Comparison of ENCODE assay signal across 7 cellular contexts in the genomic region with DNA sequence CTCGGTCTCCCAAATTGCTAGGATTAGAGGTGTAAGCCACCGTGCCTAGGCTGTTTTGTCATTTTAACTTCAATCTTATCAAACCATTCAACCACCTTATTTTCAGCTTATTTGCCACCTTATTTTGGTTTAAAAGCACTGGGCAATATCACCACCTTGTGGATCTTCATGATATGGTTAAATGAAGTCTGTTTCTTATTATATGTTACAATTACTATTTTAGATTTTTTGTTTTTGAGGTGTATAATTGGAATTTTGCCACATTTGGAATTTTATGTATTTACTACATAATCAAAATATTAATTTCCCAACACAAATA. TPM values are rescaled to one million over a fixed set of nuclear protein-coding genes. Genes with fewer than 3 reads are reported as not detected.
DNase-seq lines count a peak whose midpoint lies in the region; ATAC-seq, FAIRE-seq and TF ChIP-seq lines count a peak whose summit lies in the region.

No MANE protein-coding gene starts in this region.

- no peak overlapping the region for H3K27ac Mint-ChIP-seq in activated T-helper 1 cell treated with anti-CD3 and anti-CD28 coated beads, Interleukin-12 subunit alpha, Interleukin-12 subunit beta, Interleukin-2, Interleukin-4 antibody, amounts not matched to agents 30 ng/mL and 10 ng/mL and 1 ng/mL, durations not matched to agents 14 hours and 24 hours and 36 hours

- H3K4me1 ChIP-seq in pancreas = no peaks in the 10 kb centered on the region

- 48 to 53% methylated on average over 2 of the region's 2 CpGs for WGBS in pancreas, 2 donors

- no peaks in the 10 kb centered on the region for H3K36me3 ChIP-seq in pancreas

- peak in 1 of 4 donors; percentile 12 for TF ChIP-seq CTCF in pancreas (IDR thresholded peaks at IDR 0.05)

- no peaks in the 10 kb centered on the region for H3K27me3 ChIP-seq in pancreas

- H3K9me3 ChIP-seq in pancreas = no peaks in the 10 kb centered on the region

- no peak for FAIRE-seq in pancreas (lab: Jason Lieb, UNC)

- H3K27me3 Mint-ChIP-seq in activated T-helper 1 cell treated with anti-CD3 and anti-CD28 coated beads, Interleukin-12 subunit alpha, Interleukin-12 subunit beta, Interleukin-2, Interleukin-4 antibody, amounts not matched to agents 30 ng/mL and 10 ng/mL and 1 ng/mL, durations not matched to agents 14 hours and 24 hours and 36 hours (ENCODE audit: insufficient read depth) = no peaks in the 10 kb centered on the region

- no peak overlapping the region for H3K27ac ChIP-seq in pancreas

- intact Hi-C loops in pancreas (cut with DNase I) = loop anchor here in 1 of 3 donors (10.0 kb wide), 1 partner anchor 95 kb away; no protein-coding TSS in a partner anchor
- intact Hi-C loops in activated T-helper 1 cell treated with anti-CD3 and anti-CD28 coated beads, Interleukin-12 subunit alpha, Interleukin-12 subunit beta, Interleukin-2, Interleukin-4 antibody, amounts not matched to agents 30 ng/mL and 10 ng/mL and 1 ng/mL, durations not matched to agents 14 hours and 24 hours and 36 hours (cut with micrococcal nuclease) = no loop called here

- no peak overlapping the region for H3K4me3 Mint-ChIP-seq in activated T-helper 1 cell treated with anti-CD3 and anti-CD28 coated beads, Interleukin-12 subunit alpha, Interleukin-12 subunit beta, Interleukin-2, Interleukin-4 antibody, amounts not matched to agents 30 ng/mL and 10 ng/mL and 1 ng/mL, durations not matched to agents 14 hours and 24 hours and 36 hours

- ATAC-seq in GM19351 (IDR thresholded peaks at IDR 0.05; ENCODE audit: unreplicated experiment) (peak; percentile 44), pancreas (peak in 3 of 4 donors; percentile 59 to 75 (median 71))

- H3K36me3 Mint-ChIP-seq in activated T-helper 1 cell treated with anti-CD3 and anti-CD28 coated beads, Interleukin-12 subunit alpha, Interleukin-12 subunit beta, Interleukin-2, Interleukin-4 antibody, amounts not matched to agents 30 ng/mL and 10 ng/mL and 1 ng/mL, durations not matched to agents 14 hours and 24 hours and 36 hours (ENCODE audit: low read depth) = no peaks in the 10 kb centered on the region

- H3K9me3 Mint-ChIP-seq in activated T-helper 1 cell treated with anti-CD3 and anti-CD28 coated beads, Interleukin-12 subunit alpha, Interleukin-12 subunit beta, Interleukin-2, Interleukin-4 antibody, amounts not matched to agents 30 ng/mL and 10 ng/mL and 1 ng/mL, durations not matched to agents 14 hours and 24 hours and 36 hours = no peaks in the 10 kb centered on the region

- no peak overlapping the region for H3K4me3 ChIP-seq in pancreas

- H3K4me1 Mint-ChIP-seq in activated T-helper 1 cell treated with anti-CD3 and anti-CD28 coated beads, Interleukin-12 subunit alpha, Interleukin-12 subunit beta, Interleukin-2, Interleukin-4 antibody, amounts not matched to agents 30 ng/mL and 10 ng/mL and 1 ng/mL, durations not matched to agents 14 hours and 24 hours and 36 hours (ENCODE audit: low read depth) = no peaks in the 10 kb centered on the region

- DNase-seq in NCI-H2227 treated with DMSO at 0.1 percent for 48 hours (lab: John Stamatoyannopoulos, UW) = peak; percentile 67
- peak; percentile 66 for DNase-seq in dedifferentiated amniotic fluid mesenchymal stem cell (ENCODE audit: extremely low spot score)
- DNase-seq in pancreas = no peak
- DNase-seq in effector CD4-positive, alpha-beta T cell = no peak
- no peak for DNase-seq in stimulated activated CD4-positive, alpha-beta T cell treated with anti-CD3 and anti-CD28 coated beads, Interleukin-2, amount 100 ng/mL, for 48 hours
- DNase-seq in activated T-helper 1 cell treated with anti-CD3 and anti-CD28 coated beads, Interleukin-12 subunit alpha, Interleukin-12 subunit beta, Interleukin-2, Interleukin-4 antibody, amounts not matched to agents 30 ng/mL and 10 ng/mL and 1 ng/mL, durations not matched to agents 14 hours and 24 hours and 36 hours (ENCODE audit: low spot score) = no peak

RNA-seq across cellular contexts. Expression of gene SCN9A, which starts 43.8 kb away (rescaled TPM):
- 10 to 100 TPM in 1 of 6 donors, 1 to 10 TPM in 5; 2.8 to 20.5 (median 3.6) TPM for total RNA-seq in pancreas
- polyA plus RNA-seq in pancreas = 1 to 10 TPM; 1.6 to 3.3 TPM
- total RNA-seq in activated T-helper 1 cell treated with anti-CD3 and anti-CD28 coated beads, Interleukin-12 subunit alpha, Interleukin-12 subunit beta, Interleukin-2, Interleukin-4 antibody, amounts not matched to agents 30 ng/mL and 10 ng/mL and 1 ng/mL, durations not matched to agents 14 hours and 24 hours and 36 hours = 0.07 and 0.13 TPM in 2 replicates

Comparison
In these comparisons a context has a peak if more than half of its experiments do, and no peak if none do; other contexts are left out.
1. DNase-seq: peak in NCI-H2227 treated with DMSO at 0.1 percent for 48 hours (single experiment) and dedifferentiated amniotic fluid mesenchymal stem cell (single experiment); none in pancreas (0 of 6), effector CD4-positive, alpha-beta T cell (single experiment), stimulated activated CD4-positive, alpha-beta T cell treated with anti-CD3 and anti-CD28 coated beads, Interleukin-2, amount 100 ng/mL, for 48 hours (0 of 2) and activated T-helper 1 cell treated with anti-CD3 and anti-CD28 coated beads, Interleukin-12 subunit alpha, Interleukin-12 subunit beta, Interleukin-2, Interleukin-4 antibody, amounts not matched to agents 30 ng/mL and 10 ng/mL and 1 ng/mL, durations not matched to agents 14 hours and 24 hours and 36 hours (single experiment).